ENCODE assay signal across 1 cellular context in the genomic region with DNA sequence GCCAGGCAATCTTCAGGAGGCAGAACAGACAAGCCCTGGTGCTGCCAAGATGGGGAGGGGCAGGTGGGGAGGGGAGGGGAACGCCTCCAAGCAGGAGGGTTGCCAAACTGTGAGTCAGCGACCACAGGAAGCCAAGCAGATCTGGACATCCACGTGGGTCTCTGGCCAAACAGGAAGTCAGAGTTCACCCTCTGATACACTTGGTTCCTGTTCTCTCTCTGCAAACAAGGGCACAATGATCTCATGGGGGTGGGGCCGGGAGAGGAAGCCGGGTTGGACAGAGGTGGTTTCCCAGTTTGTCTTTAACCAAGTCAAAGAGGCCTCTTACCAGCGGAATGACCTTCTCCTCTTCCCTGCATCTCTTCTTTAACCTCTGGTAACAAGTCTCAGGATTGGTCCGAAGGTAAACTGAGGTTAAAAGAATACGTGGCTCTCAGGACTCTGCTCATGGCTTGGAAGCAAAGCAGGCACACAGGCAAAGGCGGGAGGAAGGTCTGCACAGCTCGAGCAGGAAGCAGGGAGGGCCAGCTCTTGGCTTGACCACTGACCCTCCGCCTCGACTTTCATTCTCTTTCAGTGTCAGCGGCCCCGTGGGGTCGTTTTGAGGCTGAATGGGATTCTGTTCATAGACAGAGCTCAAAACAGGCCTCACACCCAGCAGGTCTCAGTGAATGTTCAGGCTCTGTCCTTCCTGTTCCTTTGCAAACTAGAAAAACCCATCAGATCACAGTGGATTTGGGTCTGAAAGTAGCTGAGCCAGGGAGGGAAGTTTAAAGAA.
TF ChIP-seq lines count a peak whose summit lies in the region.

No MANE protein-coding gene starts in this region.

TF ChIP-seq in GM12878, 131 proteins besides CTCF, POLR2A, EP300 and RAD21 (continued from another document):
- TF ChIP-seq, protein P1, sequence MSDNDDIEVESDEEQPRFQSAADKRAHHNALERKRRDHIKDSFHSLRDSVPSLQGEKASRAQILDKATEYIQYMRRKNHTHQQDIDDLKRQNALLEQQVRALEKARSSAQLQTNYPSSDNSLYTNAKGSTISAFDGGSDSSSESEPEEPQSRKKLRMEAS (IDR thresholded peaks at IDR 0.05; ENCODE audit: low read depth, low read length): peak; percentile 60; the same call in 1 of the 2 replicates
- TF ChIP-seq POU2F2 (IDR thresholded peaks at IDR 0.05; ENCODE audit: borderline replicate concordance, low read depth, low read length): peak; percentile 80; the same call in 2 of the 3 replicates
- no peak for TF ChIP-seq TARDBP (IDR thresholded peaks at IDR 0.05; ENCODE audit: borderline replicate concordance)
- TF ChIP-seq SMAD5 (IDR thresholded peaks at IDR 0.05; ENCODE audit: low read depth): no peak
- peak; percentile 83; the same call in 1 of the 2 replicates for TF ChIP-seq MTA3 (IDR thresholded peaks at IDR 0.05; ENCODE audit: borderline replicate concordance, low read length)
- peak; percentile 98 for TF ChIP-seq RUNX3 (IDR thresholded peaks at IDR 0.05; ENCODE audit: low read length)
- 0 out of 2 replicates have a peak, but pooled peaks have one; percentile 85 for TF ChIP-seq RCOR1 (conservative IDR thresholded peaks at IDR 0.05; ENCODE audit: low read depth, low read length)
- peak; percentile 94 for TF ChIP-seq NR2F1 (conservative IDR thresholded peaks at IDR 0.05)
- no peak for TF ChIP-seq SP1 (IDR thresholded peaks at IDR 0.05; ENCODE audit: low read depth, low read length)
- TF ChIP-seq LARP7 (IDR thresholded peaks at IDR 0.05): no peak
